ENCODE assay signal across 19 cellular contexts in genomic region chr14:99321955-99322730, GRCh38. TPM values are rescaled to one million over a fixed set of nuclear protein-coding genes. Genes with fewer than 3 reads are reported as not detected.
DNase-seq lines count a peak whose midpoint lies in the region; ATAC-seq, FAIRE-seq and TF ChIP-seq lines count a peak whose summit lies in the region.
"Had no signal": no experiment of that assay in that cellular context is flagged by ENCODE, and none has a peak within 500 bp of the region (broad histone marks: within the 10 kb centered on the region; RNA-seq: fewer than 3 reads in every experiment).

No MANE protein-coding gene starts in this region.

- WGBS in HepG2 (ENCODE audit: low lambda C conversion rate) = 51% methylated on average over 10 of the region's 13 CpGs
- 63% methylated on average over 9 of the region's 13 CpGs for WGBS in right lobe of liver (ENCODE audit: insufficient coverage, low coverage, low lambda C conversion rate, missing lambda C conversion rate)

- H3K9me3 Mint-ChIP-seq in natural killer cell = no peaks in the 10 kb centered on the region
- no peaks in the 10 kb centered on the region for H3K9me3 Mint-ChIP-seq in activated CD8-positive, alpha-beta memory T cell treated with anti-CD3 and anti-CD28 coated beads, Interleukin-2, amount 10 ng/mL, durations not matched to agents 7 days and 5 days (ENCODE audit: low read depth)
- H3K9me3 Mint-ChIP-seq: CD4-positive, CD25-positive, alpha-beta regulatory T cell; H9 had no signal

- H3K9ac ChIP-seq in HepG2 (ENCODE audit: insufficient read depth, low read depth, low read length) = peak overlapping the region; percentile 30; the same call in 1 of the 2 replicates

- H3K27ac ChIP-seq in HepG2 (ENCODE audit: extremely low read length, insufficient read depth, low read length) = no peak overlapping the region
- H3K27ac ChIP-seq in right lobe of liver = no peak overlapping the region
- H3K27ac ChIP-seq in coronary artery = no peak overlapping the region

- POLR2A ChIA-PET in HepG2 (lab: Yijun Ruan, JAX) = no interaction called here

- H3K36me3 ChIP-seq in HepG2 (replicated peaks in 1 of 2; ENCODE audit: control insufficient read depth in 1 of 2, insufficient read depth in 2 of 2, low read length in 2 of 2) = no peaks in the 10 kb centered on the region
- H3K36me3 ChIP-seq in right lobe of liver = no peaks in the 10 kb centered on the region

- H3K27me3 ChIP-seq in HepG2 (ENCODE audit: control insufficient read depth in 1 of 2, insufficient read depth in 2 of 2, low read length in 2 of 2) = no peaks in the 10 kb centered on the region
- no peaks in the 10 kb centered on the region for H3K27me3 ChIP-seq in right lobe of liver

- no peaks in the 10 kb centered on the region for H3K36me3 Mint-ChIP-seq in natural killer cell
- no peaks in the 10 kb centered on the region for H3K36me3 Mint-ChIP-seq in activated CD8-positive, alpha-beta memory T cell treated with anti-CD3 and anti-CD28 coated beads, Interleukin-2, amount 10 ng/mL, durations not matched to agents 7 days and 5 days
- H3K36me3 Mint-ChIP-seq: CD4-positive, CD25-positive, alpha-beta regulatory T cell had no signal

- no peaks in the 10 kb centered on the region for H4K20me1 ChIP-seq in HepG2 (ENCODE audit: insufficient read depth, low read length)

- DNase-seq in HepG2 (ENCODE audit: low spot score) = no peak
- DNase-seq in right lobe of liver = no peak
- peak; percentile 47 for DNase-seq in coronary artery (ENCODE audit: low spot score)
- DNase-seq in natural killer cell = no peak
- DNase-seq in cerebellar nuclear complex (lab: John Stamatoyannopoulos, UW) = no peak
- DNase-seq in activated CD8-positive, alpha-beta memory T cell treated with anti-CD3 and anti-CD28 coated beads, Interleukin-2, amount 10 ng/mL, durations not matched to agents 7 days and 5 days = no peak
- DNase-seq: CD4-positive, CD25-positive, alpha-beta regulatory T cell; GF-D8; H9; IMR-90; NCI-H1436; NCI-H2029 treated with DMSO at 0.1 percent for 48 hours; NCI-H510A treated with DMSO at 0.1 percent for 48 hours; SIG-M5 had no signal

- TF ChIP-seq CTCF in HepG2 (CRISPR knock-in tag; IDR thresholded peaks at IDR 0.05) (no peak), right lobe of liver (IDR thresholded peaks at IDR 0.05) (no peak), coronary artery (IDR thresholded peaks at IDR 0.05) (no peak), natural killer cell (IDR thresholded peaks at IDR 0.05) (no peak)

- in situ Hi-C loops in HepG2 (cut with HindIII; ENCODE audit: extremely low pct_ligation_motif_present, low pct_unique_long_range_greater_than_20kb) = no loop called here

- TF ChIP-seq EP300 in HepG2 (IDR thresholded peaks at IDR 0.05; ENCODE audit: low read depth in 2 of 2, low read length in 2 of 2) = no peak
- no peak for TF ChIP-seq EP300 in HepG2 (CRISPR knock-in tag; IDR thresholded peaks at IDR 0.05; ENCODE audit: borderline replicate concordance)

- intact Hi-C loops in HepG2 (cut with micrococcal nuclease; ENCODE audit: unreplicated experiment) = loop anchor here (5.0 kb wide), 1 partner anchor 60 kb away; no protein-coding TSS in a partner anchor
- intact Hi-C loops in right lobe of liver (cut with DNase I) = no loop called here
- intact Hi-C loops in natural killer cell (cut with micrococcal nuclease) = loop anchor here (2.0 to 5.0 kb wide), 2 partner anchors 35 to 50 kb away; partner anchors contain the start of gene BCL11B

- H3K4me2 ChIP-seq in HepG2 (ENCODE audit: low read depth, low read length) = peak overlapping the region; percentile 81

- peaks cover 33 to 59% of the 10 kb centered on the region in 2 donors for H3K4me1 Mint-ChIP-seq in natural killer cell
- peaks cover 17% of the 10 kb centered on the region for H3K4me1 Mint-ChIP-seq in activated CD8-positive, alpha-beta memory T cell treated with anti-CD3 and anti-CD28 coated beads, Interleukin-2, amount 10 ng/mL, durations not matched to agents 7 days and 5 days

- no peak for FAIRE-seq in HepG2 (lab: Jason Lieb, UNC)
- FAIRE-seq: D721Med, RCC 7860 had no signal

- CTCF ChIA-PET in HepG2 (lab: Yijun Ruan, JAX; ENCODE audit: low intra/inter-chr PET ratio, low total read pairs) = no interaction called here
- CTCF ChIA-PET in activated CD8-positive, alpha-beta memory T cell treated with anti-CD3 and anti-CD28 coated beads, Interleukin-2, amount 10 ng/mL, durations not matched to agents 7 days and 5 days (lab: Charles Lee) = no interaction called here

- peak overlapping the region; percentile 61 for H3K4me3 Mint-ChIP-seq in natural killer cell
- no peak overlapping the region for H3K4me3 Mint-ChIP-seq in activated CD8-positive, alpha-beta memory T cell treated with anti-CD3 and anti-CD28 coated beads, Interleukin-2, amount 10 ng/mL, durations not matched to agents 7 days and 5 days
- H3K4me3 Mint-ChIP-seq: CD4-positive, CD25-positive, alpha-beta regulatory T cell; H9 had no signal

- no TSS peak for BruUV-seq in HepG2 (replicated peaks; lab: Mats Ljungman, UMichigan)

- no peaks in the 10 kb centered on the region for H3K79me2 ChIP-seq in HepG2 (ENCODE audit: insufficient read depth, low read length)

- H3K9me3 ChIP-seq in HepG2 (ENCODE audit: low read length) = no peaks in the 10 kb centered on the region
- H3K9me3 ChIP-seq in right lobe of liver = no peaks in the 10 kb centered on the region

- TF ChIP-seq POLR2A in HepG2 (IDR thresholded peaks at IDR 0.05; ENCODE audit: insufficient read depth in 1 of 2, low read depth in 2 of 2, low read length in 2 of 2) = no peak
- TF ChIP-seq POLR2A in right lobe of liver (IDR thresholded peaks at IDR 0.05) = no peak

- TF ChIP-seq RAD21 in HepG2 (CRISPR knock-in tag; IDR thresholded peaks at IDR 0.05) = no peak

- no peak for ATAC-seq in HepG2
- no peak for ATAC-seq in right lobe of liver
- ATAC-seq in natural killer cell = no peak
- no peak for ATAC-seq in HG03175 (IDR thresholded peaks at IDR 0.05; ENCODE audit: unreplicated experiment)
- no peak for ATAC-seq in activated CD8-positive, alpha-beta memory T cell treated with anti-CD3 and anti-CD28 coated beads, Interleukin-2, amount 10 ng/mL, durations not matched to agents 7 days and 5 days
- no peak for ATAC-seq in HG02623 (IDR thresholded peaks at IDR 0.05; ENCODE audit: unreplicated experiment)

- no peak overlapping the region for H2AFZ ChIP-seq in HepG2 (ENCODE audit: low read length)

- H3K4me1 ChIP-seq in HepG2 (ENCODE audit: insufficient read depth, low read length) (peaks cover 64% of the 10 kb centered on the region), right lobe of liver (peaks cover 0 to 13% (median 4%) of the 10 kb centered on the region in 4 donors)

- H3K27me3 Mint-ChIP-seq in natural killer cell (ENCODE audit: low read depth in 2 of 2) = no peaks in the 10 kb centered on the region
- peaks cover 8% of the 10 kb centered on the region for H3K27me3 Mint-ChIP-seq in activated CD8-positive, alpha-beta memory T cell treated with anti-CD3 and anti-CD28 coated beads, Interleukin-2, amount 10 ng/mL, durations not matched to agents 7 days and 5 days

- peak overlapping the region in 2 of 3 experiments; percentile 29 to 59; a peak in 4 of 6 replicates for H3K4me3 ChIP-seq in HepG2 (replicated peaks in 1 of 3; ENCODE audit: insufficient read depth in 1 of 3, low read depth in 2 of 3, low read length in 3 of 3)
- no peak overlapping the region for H3K4me3 ChIP-seq in right lobe of liver
- no peak overlapping the region for H3K4me3 ChIP-seq in coronary artery

- H3K27ac Mint-ChIP-seq in natural killer cell = peak overlapping the region; percentile 22 to 63
- H3K27ac Mint-ChIP-seq in activated CD8-positive, alpha-beta memory T cell treated with anti-CD3 and anti-CD28 coated beads, Interleukin-2, amount 10 ng/mL, durations not matched to agents 7 days and 5 days = no peak overlapping the region
- H3K27ac Mint-ChIP-seq: CD4-positive, CD25-positive, alpha-beta regulatory T cell had no signal

TF ChIP-seq in HepG2, 621 proteins besides CTCF, POLR2A, EP300 and RAD21 (continues in another document):
- TF ChIP-seq ZNF572 (CRISPR knock-in tag; IDR thresholded peaks at IDR 0.05) = no peak

RNA-seq across cellular contexts. Expression of gene BCL11B, which starts 50.1 kb away (rescaled TPM):
- not detected in 2 replicates for total RNA-seq in HepG2 (2016; rRNA removed; fragmentation: Illumina TruSeq; extraction: Trizol)
- total RNA-seq in HepG2 (2016; cell fraction: cytosol; rRNA removed; fragmentation: Illumina TruSeq; extraction: Trizol; ENCODE audit: low read depth) = not detected in 2 replicates
- total RNA-seq in HepG2 (2016; cell fraction: insoluble cytoplasmic fraction; rRNA removed; fragmentation: Illumina TruSeq; extraction: Trizol) = not detected in 2 replicates
- total RNA-seq in HepG2 (2016; cell fraction: membrane; rRNA removed; fragmentation: Illumina TruSeq; extraction: Trizol) = not detected in 2 replicates
- total RNA-seq in HepG2 (2016; cell fraction: nucleus; rRNA removed; fragmentation: Illumina TruSeq; extraction: Trizol) = not detected in 2 replicates
- polyA plus RNA-seq in HepG2 (2011; rRNA removed) = not detected in 2 replicates
- polyA plus RNA-seq in HepG2 (2011; cell fraction: cytosol; rRNA removed) = not detected in 2 replicates
- 0.02 and 0.03 TPM in 2 replicates for polyA plus RNA-seq in HepG2 (2011; cell fraction: nucleus; rRNA removed)
- not detected in 2 replicates for polyA plus RNA-seq in HepG2 (2012)
- polyA plus RNA-seq in HepG2 (2016; cell fraction: cytosol; fragmentation: Illumina TruSeq; extraction: Trizol; ENCODE audit: low read depth) = not detected in 2 replicates
- polyA plus RNA-seq in HepG2 (2016; cell fraction: insoluble cytoplasmic fraction; fragmentation: Illumina TruSeq; extraction: Trizol; ENCODE audit: low read depth) = not detected in 2 replicates
- not detected in 2 replicates for polyA plus RNA-seq in HepG2 (2016; cell fraction: membrane; fragmentation: Illumina TruSeq; extraction: Trizol; ENCODE audit: low read depth)
- polyA plus RNA-seq in HepG2 (2016; cell fraction: nucleus; fragmentation: Illumina TruSeq; extraction: Trizol; ENCODE audit: insufficient read depth, low read depth) = not detected in 2 replicates
- not detected in 2 replicates for polyA minus RNA-seq in HepG2 (2011; rRNA and poly(A)+ RNA removed; ENCODE audit: low replicate concordance)
- polyA minus RNA-seq in HepG2 (2011; cell fraction: cytosol; rRNA and poly(A)+ RNA removed) = not detected in 2 replicates
- under 0.01 TPM in 1 of 2 replicates, not detected in the other for polyA minus RNA-seq in HepG2 (2011; cell fraction: nucleus; rRNA and poly(A)+ RNA removed)
- total RNA-seq in right lobe of liver = under 1 TPM; 0.04 to 0.61 (median 0.24) TPM
- total RNA-seq in natural killer cell = 10 to 100 TPM; 43.5 to 61.5 (median 56.2) TPM
- 10 to 100 TPM; 53.0 to 66.2 TPM for total RNA-seq in activated CD8-positive, alpha-beta memory T cell treated with anti-CD3 and anti-CD28 coated beads, Interleukin-2, amount 10 ng/mL, durations not matched to agents 7 days and 5 days
- total RNA-seq: LHCN-M2 had no signal
- polyA plus RNA-seq: IMR-90 had no signal

Comparison
In these comparisons a context has a peak if more than half of its experiments do, and no peak if none do; other contexts are left out.
1. H3K4me3 ChIP-seq: peak in HepG2 (2 of 3); none in right lobe of liver (0 of 3) and coronary artery (single experiment).
2. intact Hi-C loops: an anchor here in HepG2 (5.0 kb wide) and natural killer cell (2.0 to 5.0 kb wide); none called in right lobe of liver.
3. RNA of gene BCL11B, which starts 50.1 kb away (total RNA-seq): 53.0 to 66.2 TPM in activated CD8-positive, alpha-beta memory T cell treated with anti-CD3 and anti-CD28 coated beads, Interleukin-2, amount 10 ng/mL, durations not matched to agents 7 days and 5 days and 43.5 to 61.5 TPM in natural killer cell; 0.04 to 0.61 TPM in right lobe of liver and not detected in HepG2; every median in the first group is over 10 times any median in the second.